Comparison of ENCODE assay signal across 1 cellular context in the genomic region with DNA sequence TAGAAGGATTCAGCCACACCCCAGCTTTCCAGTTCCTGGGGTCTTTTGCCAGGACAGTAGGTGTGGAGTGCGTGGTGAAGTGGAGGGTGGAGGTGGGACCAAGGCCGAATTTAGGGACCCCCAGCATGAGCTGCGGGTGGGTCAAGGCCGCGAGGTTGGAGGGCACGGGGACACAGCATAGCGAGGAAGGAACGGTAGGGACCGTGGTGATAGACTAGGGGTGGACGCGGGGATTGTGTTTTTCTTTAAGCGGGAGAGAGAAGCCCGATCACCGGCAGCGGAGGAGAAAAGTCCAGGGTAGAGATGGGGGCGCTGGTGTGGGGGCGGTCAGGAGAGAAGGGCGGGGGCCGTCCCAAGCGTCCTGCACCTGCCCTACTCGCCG.
TF ChIP-seq lines count a peak whose summit lies in the region.

No MANE protein-coding gene starts in this region.

TF ChIP-seq in GM23338, 12 proteins besides CTCF, POLR2A, EP300 and RAD21 (continued from another document):
- no peak for TF ChIP-seq ZNF462 (CRISPR knock-in tag; IDR thresholded peaks at IDR 0.05)
- TF ChIP-seq, protein P1, sequence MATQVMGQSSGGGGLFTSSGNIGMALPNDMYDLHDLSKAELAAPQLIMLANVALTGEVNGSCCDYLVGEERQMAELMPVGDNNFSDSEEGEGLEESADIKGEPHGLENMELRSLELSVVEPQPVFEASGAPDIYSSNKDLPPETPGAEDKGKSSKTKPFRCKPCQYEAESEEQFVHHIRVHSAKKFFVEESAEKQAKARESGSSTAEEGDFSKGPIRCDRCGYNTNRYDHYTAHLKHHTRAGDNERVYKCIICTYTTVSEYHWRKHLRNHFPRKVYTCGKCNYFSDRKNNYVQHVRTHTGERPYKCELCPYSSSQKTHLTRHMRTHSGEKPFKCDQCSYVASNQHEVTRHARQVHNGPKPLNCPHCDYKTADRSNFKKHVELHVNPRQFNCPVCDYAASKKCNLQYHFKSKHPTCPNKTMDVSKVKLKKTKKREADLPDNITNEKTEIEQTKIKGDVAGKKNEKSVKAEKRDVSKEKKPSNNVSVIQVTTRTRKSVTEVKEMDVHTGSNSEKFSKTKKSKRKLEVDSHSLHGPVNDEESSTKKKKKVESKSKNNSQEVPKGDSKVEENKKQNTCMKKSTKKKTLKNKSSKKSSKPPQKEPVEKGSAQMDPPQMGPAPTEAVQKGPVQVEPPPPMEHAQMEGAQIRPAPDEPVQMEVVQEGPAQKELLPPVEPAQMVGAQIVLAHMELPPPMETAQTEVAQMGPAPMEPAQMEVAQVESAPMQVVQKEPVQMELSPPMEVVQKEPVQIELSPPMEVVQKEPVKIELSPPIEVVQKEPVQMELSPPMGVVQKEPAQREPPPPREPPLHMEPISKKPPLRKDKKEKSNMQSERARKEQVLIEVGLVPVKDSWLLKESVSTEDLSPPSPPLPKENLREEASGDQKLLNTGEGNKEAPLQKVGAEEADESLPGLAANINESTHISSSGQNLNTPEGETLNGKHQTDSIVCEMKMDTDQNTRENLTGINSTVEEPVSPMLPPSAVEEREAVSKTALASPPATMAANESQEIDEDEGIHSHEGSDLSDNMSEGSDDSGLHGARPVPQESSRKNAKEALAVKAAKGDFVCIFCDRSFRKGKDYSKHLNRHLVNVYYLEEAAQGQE (IDR thresholded peaks at IDR 0.05; ENCODE audit: unreplicated experiment): no peak
- TF ChIP-seq POLR2AphosphoS5 (IDR thresholded peaks at IDR 0.05; ENCODE audit: low read depth): no peak
- TF ChIP-seq JUNB (IDR thresholded peaks at IDR 0.05; ENCODE audit: unreplicated experiment): no peak
- no peak for TF ChIP-seq ZNF114 (CRISPR knock-in tag; IDR thresholded peaks at IDR 0.05)
- no peak for TF ChIP-seq ZNF331 (CRISPR knock-in tag; IDR thresholded peaks at IDR 0.05; ENCODE audit: low read depth)
- TF ChIP-seq, protein P2, sequence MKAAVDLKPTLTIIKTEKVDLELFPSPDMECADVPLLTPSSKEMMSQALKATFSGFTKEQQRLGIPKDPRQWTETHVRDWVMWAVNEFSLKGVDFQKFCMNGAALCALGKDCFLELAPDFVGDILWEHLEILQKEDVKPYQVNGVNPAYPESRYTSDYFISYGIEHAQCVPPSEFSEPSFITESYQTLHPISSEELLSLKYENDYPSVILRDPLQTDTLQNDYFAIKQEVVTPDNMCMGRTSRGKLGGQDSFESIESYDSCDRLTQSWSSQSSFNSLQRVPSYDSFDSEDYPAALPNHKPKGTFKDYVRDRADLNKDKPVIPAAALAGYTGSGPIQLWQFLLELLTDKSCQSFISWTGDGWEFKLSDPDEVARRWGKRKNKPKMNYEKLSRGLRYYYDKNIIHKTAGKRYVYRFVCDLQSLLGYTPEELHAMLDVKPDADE (IDR thresholded peaks at IDR 0.05): no peak
- no peak for TF ChIP-seq CREB1 (CRISPR knock-in tag; IDR thresholded peaks at IDR 0.05; ENCODE audit: low read depth)
- no peak for TF ChIP-seq NANOG (IDR thresholded peaks at IDR 0.05; ENCODE audit: borderline replicate concordance)
